In genomic region chr7:107743567-107744344, GRCh38 we compare ENCODE assay signal across 8 cellular contexts. TPM values are rescaled to one million over a fixed set of nuclear protein-coding genes. Genes with fewer than 3 reads are reported as not detected.
DNase-seq lines count a peak whose midpoint lies in the region; ATAC-seq, FAIRE-seq and TF ChIP-seq lines count a peak whose summit lies in the region.

Gene CBLL1, plus strand, starts transcription at chr7:107744142. Its CDS starts 22 bp downstream, at chr7:107744164.

- peak; percentile 82 for ATAC-seq in GM19043 (IDR thresholded peaks at IDR 0.05; ENCODE audit: low read depth, unreplicated experiment)
- peak; percentile 72 for ATAC-seq in HG03378 (IDR thresholded peaks at IDR 0.05; ENCODE audit: unreplicated experiment)

- peak within 1 kb of the TSS; percentile 96 for H3K27ac ChIP-seq in keratinocyte (ENCODE audit: control insufficient read depth, insufficient read depth, low read length)

- peaks cover 4% of the 10 kb centered on the region for H4K20me1 ChIP-seq in keratinocyte (ENCODE audit: control insufficient read depth, extremely low read depth, insufficient read depth, low read length)

- peaks cover 21% of the 10 kb centered on the region for H3K4me1 ChIP-seq in keratinocyte (ENCODE audit: control insufficient read depth, extremely low read depth, insufficient read depth, low read length)

- peak within 1 kb of the TSS; percentile 87 for H3K9ac ChIP-seq in keratinocyte (ENCODE audit: control insufficient read depth, extremely low read depth, insufficient read depth, low read length)

- H3K27me3 ChIP-seq in keratinocyte (ENCODE audit: control insufficient read depth, extremely low read depth, insufficient read depth, low read length) = no peaks in the 10 kb centered on the region

- peak; percentile 96 for DNase-seq in Ammon's horn (ENCODE audit: low spot score)
- peak; percentile 75 for DNase-seq in NCI-H446 treated with DMSO at 0.1 percent for 48 hours (lab: John Stamatoyannopoulos, UW)
- DNase-seq in activated CD4-positive, CD25-positive, alpha-beta regulatory T cell treated with anti-CD3 and anti-CD28 coated beads, Interleukin-2, amount 50 U/mL, for 72 hours = peak; percentile 95
- DNase-seq in cerebellar nuclear complex (lab: John Stamatoyannopoulos, UW) = peak; percentile 74 to 86
- DNase-seq in keratinocyte (ENCODE audit: low read depth, low spot score) = peak; percentile 49
- DNase-seq in stimulated activated CD4-positive, alpha-beta T cell treated with anti-CD3 and anti-CD28 coated beads, Interleukin-15, amount 100 ng/mL, for 1 hour (ENCODE audit: low read depth in 1 of 2, low spot score in 1 of 2) = peak; percentile 95 to 98

- FAIRE-seq in keratinocyte (lab: Jason Lieb, UNC) = peak; percentile 34

- H3K4me2 ChIP-seq in keratinocyte (ENCODE audit: control insufficient read depth, extremely low read depth, insufficient read depth, low read depth, low read length) = peak within 1 kb of the TSS; percentile 93

- H3K9me1 ChIP-seq in keratinocyte (ENCODE audit: control insufficient read depth, extremely low read depth, insufficient read depth, low read length) = no peaks in the 10 kb centered on the region

- peak within 1 kb of the TSS; percentile 77 to 92 (median 87) for H3K4me3 ChIP-seq in keratinocyte (ENCODE audit: control insufficient read depth in 2 of 3, extremely low read depth in 1 of 3, insufficient read depth in 2 of 3, low read depth in 1 of 3, low read length in 3 of 3)

- peak; percentile 69 to 71 (median 70) for TF ChIP-seq CTCF in keratinocyte (optimal IDR thresholded peaks at IDR 0.05 in 1 of 3, IDR thresholded peaks at IDR 0.05 in 1 of 3, conservative IDR thresholded peaks at IDR 0.05 in 1 of 3; ENCODE audit: extremely low read depth in 1 of 3, insufficient read depth in 2 of 3, low read length in 3 of 3)

- no peaks in the 10 kb centered on the region for H3K36me3 ChIP-seq in keratinocyte (ENCODE audit: control insufficient read depth in 2 of 2, extremely low read depth in 1 of 2, insufficient read depth in 2 of 2, low read length in 2 of 2)

- H3K9me3 ChIP-seq in keratinocyte (ENCODE audit: control insufficient read depth, low read depth, low read length) = no peaks in the 10 kb centered on the region

- dilution Hi-C loops in keratinocyte (cut with MboI; ENCODE audit: extremely low pct_ligation_motif_present, low sequenced_read_pairs) = no loop called here

- H2AFZ ChIP-seq in keratinocyte (ENCODE audit: control insufficient read depth, low read length) = peak within 1 kb of the TSS; percentile 99

- H3K79me2 ChIP-seq in keratinocyte (ENCODE audit: control insufficient read depth, insufficient read depth, low read length) = peaks cover 48% of the 10 kb centered on the region

RNA-seq across cellular contexts. Expression of gene CBLL1, which starts in this region (rescaled TPM):
- 9.1 to 27.8 TPM (median 15.3 TPM) in 3 replicates for polyA plus RNA-seq in keratinocyte
- 41.9 TPM for polyA plus RNA-seq in keratinocyte (2011; ENCODE audit: low read depth)
- 11.5 and 17.2 TPM in 2 replicates for polyA plus RNA-seq in keratinocyte (2011; cell fraction: cytosol; rRNA removed)
- polyA plus RNA-seq in keratinocyte (2011; cell fraction: nucleus; rRNA removed) = 21.6 and 26.2 TPM in 2 replicates
- 21.0 and 23.9 TPM in 2 replicates for polyA plus RNA-seq in keratinocyte (2012; ENCODE audit: low replicate concordance)
- 12.7 to 14.5 TPM (median 13.1 TPM) in 3 replicates for polyA minus RNA-seq in keratinocyte
- 14.6 TPM for polyA minus RNA-seq in keratinocyte (2011; cell fraction: cytosol; rRNA and poly(A)+ RNA removed)
- polyA minus RNA-seq in keratinocyte (2011; cell fraction: nucleus; rRNA and poly(A)+ RNA removed) = 9.0 and 15.1 TPM in 2 replicates

Comparison
In these comparisons a context has a peak if more than half of its experiments do, and no peak if none do; other contexts are left out.
1. Peak in every context shown above with its lines: DNase-seq, ATAC-seq, H3K4me3 ChIP-seq and H3K27ac ChIP-seq.